ENCODE assay signal across 18 cellular contexts in the genomic region with DNA sequence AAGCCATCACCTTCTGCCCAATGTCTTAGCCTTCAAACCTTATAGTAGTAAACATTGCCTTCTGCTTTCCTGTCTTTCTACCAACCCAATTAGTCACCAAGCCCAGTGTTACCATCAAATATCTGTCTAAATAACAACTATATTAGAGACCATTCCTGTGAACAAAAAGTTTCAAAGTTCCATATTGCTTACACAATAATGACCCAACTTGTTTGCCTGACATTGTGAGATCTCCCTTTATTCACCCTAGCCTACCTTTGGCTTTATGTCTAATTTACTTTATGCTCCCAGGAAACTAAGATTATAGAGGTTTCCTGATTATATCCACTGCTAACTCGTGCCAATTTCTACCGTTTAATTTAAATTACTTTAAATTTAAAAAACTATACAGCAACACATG. TPM values are rescaled to one million over a fixed set of nuclear protein-coding genes. Genes with fewer than 3 reads are reported as not detected.
DNase-seq lines count a peak whose midpoint lies in the region; ATAC-seq and TF ChIP-seq lines count a peak whose summit lies in the region.
"Had no signal": no experiment of that assay in that cellular context is flagged by ENCODE, and none has a peak within 500 bp of the region (broad histone marks: within the 10 kb centered on the region; RNA-seq: fewer than 3 reads in every experiment).

No MANE protein-coding gene starts in this region.

- peak; percentile 13 for DNase-seq in renal cortical epithelial cell (ENCODE audit: low read depth)
- no peak for DNase-seq in effector memory CD8-positive, alpha-beta T cell
- DNase-seq: C1 segment of cervical spinal cord; Calu3; CD4-positive, alpha-beta memory T cell; DMS53; DMS79 treated with DMSO at 0.1 percent for 48 hours; GF-D8; GM23248; HFFc6 had no signal

- H3K36me3 ChIP-seq in iPS-18a (ENCODE audit: control insufficient read depth, low read depth, low read length), result no peaks in the 10 kb centered on the region
- no peaks in the 10 kb centered on the region for H3K36me3 ChIP-seq in liver (ENCODE audit: control insufficient read depth in 4 of 4, insufficient read depth in 3 of 4, low read depth in 1 of 4, low read length in 3 of 4)
- H3K36me3 ChIP-seq: HAP-1 had no signal

- no peak for TF ChIP-seq RAD21 in liver (IDR thresholded peaks at IDR 0.05)

- H3K4me1 Mint-ChIP-seq in effector memory CD8-positive, alpha-beta T cell (ENCODE audit: low read depth in 2 of 2), result no peaks in the 10 kb centered on the region
- H3K4me1 Mint-ChIP-seq: CD4-positive, alpha-beta memory T cell had no signal

- H3K27me3 ChIP-seq in iPS-18a (ENCODE audit: control insufficient read depth, insufficient read depth, low read length) (no peaks in the 10 kb centered on the region), liver (ENCODE audit: control insufficient read depth in 4 of 4, insufficient read depth in 4 of 4, low read length in 3 of 4) (no peaks in the 10 kb centered on the region)

- H3K27ac Mint-ChIP-seq in effector memory CD8-positive, alpha-beta T cell, result no peak overlapping the region
- H3K27ac Mint-ChIP-seq: CD4-positive, alpha-beta memory T cell; HFFc6 had no signal

- peaks cover 7% of the 10 kb centered on the region for H3K4me1 ChIP-seq in iPS-18a (ENCODE audit: control insufficient read depth, low read depth, low read length)
- H3K4me1 ChIP-seq in liver (ENCODE audit: control insufficient read depth in 4 of 4, insufficient read depth in 4 of 4, low read length in 3 of 4), result peaks cover 0 to 5% (median 4%) of the 10 kb centered on the region in 4 donors
- H3K4me1 ChIP-seq: HAP-1 had no signal

- ATAC-seq in GM21723 (IDR thresholded peaks at IDR 0.05; ENCODE audit: unreplicated experiment), result no peak
- no peak for ATAC-seq in SK-N-SH treated with all-trans-retinoic acid at 6 μM for 48 hours
- no peak for ATAC-seq in effector memory CD8-positive, alpha-beta T cell (replicated peaks)

- no peaks in the 10 kb centered on the region for H3K9me3 Mint-ChIP-seq in effector memory CD8-positive, alpha-beta T cell

- peaks cover 41 to 51% of the 10 kb centered on the region in 2 donors for H3K27me3 Mint-ChIP-seq in effector memory CD8-positive, alpha-beta T cell

- 57% methylated on average over 2 of the region's 2 CpGs for WGBS in liver

- H3K9me3 ChIP-seq in iPS-18a (ENCODE audit: control insufficient read depth, low read depth, low read length), result no peaks in the 10 kb centered on the region
- no peaks in the 10 kb centered on the region for H3K9me3 ChIP-seq in liver (ENCODE audit: control insufficient read depth in 4 of 4, low read length in 3 of 4)
- H3K9me3 ChIP-seq: HAP-1 had no signal

- H3K9ac ChIP-seq in iPS-18a (ENCODE audit: low read length) (no peak overlapping the region), liver (ENCODE audit: low read depth in 1 of 2, low read length in 2 of 2) (no peak overlapping the region)
- H3K9ac ChIP-seq: GM23248 had no signal

- no peaks in the 10 kb centered on the region for H3K36me3 Mint-ChIP-seq in effector memory CD8-positive, alpha-beta T cell (ENCODE audit: insufficient read depth)
- H3K36me3 Mint-ChIP-seq: CD4-positive, alpha-beta memory T cell had no signal

- TF ChIP-seq CTCF in liver (IDR thresholded peaks at IDR 0.05; ENCODE audit: low read depth, low read length, missing input control), result no peak

- H3K27ac ChIP-seq in iPS-18a (ENCODE audit: low read length) (no peak overlapping the region), liver (ENCODE audit: low read depth in 1 of 2, low read length in 2 of 2) (no peak overlapping the region)
- H3K27ac ChIP-seq: GM23248 had no signal

- no peak overlapping the region for H3K4me3 Mint-ChIP-seq in effector memory CD8-positive, alpha-beta T cell
- H3K4me3 Mint-ChIP-seq: CD4-positive, alpha-beta memory T cell; HFFc6 had no signal

- peak overlapping the region; percentile 6 for H3K4me3 ChIP-seq in iPS-18a (ENCODE audit: low read length)
- no peak overlapping the region for H3K4me3 ChIP-seq in liver (ENCODE audit: low read depth in 1 of 3, low read length in 3 of 3)
- H3K4me3 ChIP-seq: GM23248, HAP-1 had no signal

TF ChIP-seq in liver, 16 proteins besides CTCF, POLR2A, EP300 and RAD21 (continues in another document):
- TF ChIP-seq EGR1 (IDR thresholded peaks at IDR 0.05; ENCODE audit: low read depth in 2 of 2) (no peak), JUND (IDR thresholded peaks at IDR 0.05) (no peak), SP1 (IDR thresholded peaks at IDR 0.05) (peak; percentile 30)
- TF ChIP-seq, protein P1, sequence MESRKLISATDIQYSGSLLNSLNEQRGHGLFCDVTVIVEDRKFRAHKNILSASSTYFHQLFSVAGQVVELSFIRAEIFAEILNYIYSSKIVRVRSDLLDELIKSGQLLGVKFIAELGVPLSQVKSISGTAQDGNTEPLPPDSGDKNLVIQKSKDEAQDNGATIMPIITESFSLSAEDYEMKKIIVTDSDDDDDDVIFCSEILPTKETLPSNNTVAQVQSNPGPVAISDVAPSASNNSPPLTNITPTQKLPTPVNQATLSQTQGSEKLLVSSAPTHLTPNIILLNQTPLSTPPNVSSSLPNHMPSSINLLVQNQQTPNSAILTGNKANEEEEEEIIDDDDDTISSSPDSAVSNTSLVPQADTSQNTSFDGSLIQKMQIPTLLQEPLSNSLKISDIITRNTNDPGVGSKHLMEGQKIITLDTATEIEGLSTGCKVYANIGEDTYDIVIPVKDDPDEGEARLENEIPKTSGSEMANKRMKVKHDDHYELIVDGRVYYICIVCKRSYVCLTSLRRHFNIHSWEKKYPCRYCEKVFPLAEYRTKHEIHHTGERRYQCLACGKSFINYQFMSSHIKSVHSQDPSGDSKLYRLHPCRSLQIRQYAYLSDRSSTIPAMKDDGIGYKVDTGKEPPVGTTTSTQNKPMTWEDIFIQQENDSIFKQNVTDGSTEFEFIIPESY (IDR thresholded peaks at IDR 0.05), result no peak

TF ChIP-seq in SK-N-SH treated with all-trans-retinoic acid at 6 μM for 48 hours, 23 proteins besides CTCF, POLR2A, EP300 and RAD21 (continues in another document):
- TF ChIP-seq CSDC2 (CRISPR knock-in tag; IDR thresholded peaks at IDR 0.05) (no peak), ZNF565 (CRISPR knock-in tag; conservative IDR thresholded peaks at IDR 0.05; ENCODE audit: low read depth) (no peak), POU6F1 (CRISPR knock-in tag; IDR thresholded peaks at IDR 0.05; ENCODE audit: borderline replicate concordance, low read depth) (no peak), OSR1 (CRISPR knock-in tag; IDR thresholded peaks at IDR 0.05) (no peak), TCF4 (CRISPR knock-in tag; IDR thresholded peaks at IDR 0.05; ENCODE audit: borderline replicate concordance) (no peak), GLIS3 (CRISPR knock-in tag; IDR thresholded peaks at IDR 0.05) (no peak), RARB (CRISPR knock-in tag; IDR thresholded peaks at IDR 0.05) (no peak), ZNF8 (CRISPR knock-in tag; IDR thresholded peaks at IDR 0.05) (no peak), ISL1 (CRISPR knock-in tag; IDR thresholded peaks at IDR 0.05) (no peak)
- TF ChIP-seq, protein P2, sequence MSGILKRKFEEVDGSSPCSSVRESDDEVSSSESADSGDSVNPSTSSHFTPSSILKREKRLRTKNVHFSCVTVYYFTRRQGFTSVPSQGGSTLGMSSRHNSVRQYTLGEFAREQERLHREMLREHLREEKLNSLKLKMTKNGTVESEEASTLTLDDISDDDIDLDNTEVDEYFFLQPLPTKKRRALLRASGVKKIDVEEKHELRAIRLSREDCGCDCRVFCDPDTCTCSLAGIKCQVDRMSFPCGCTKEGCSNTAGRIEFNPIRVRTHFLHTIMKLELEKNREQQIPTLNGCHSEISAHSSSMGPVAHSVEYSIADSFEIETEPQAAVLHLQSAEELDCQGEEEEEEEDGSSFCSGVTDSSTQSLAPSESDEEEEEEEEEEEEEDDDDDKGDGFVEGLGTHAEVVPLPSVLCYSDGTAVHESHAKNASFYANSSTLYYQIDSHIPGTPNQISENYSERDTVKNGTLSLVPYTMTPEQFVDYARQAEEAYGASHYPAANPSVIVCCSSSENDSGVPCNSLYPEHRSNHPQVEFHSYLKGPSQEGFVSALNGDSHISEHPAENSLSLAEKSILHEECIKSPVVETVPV (CRISPR knock-in tag; IDR thresholded peaks at IDR 0.05), result no peak
- TF ChIP-seq, protein P3, sequence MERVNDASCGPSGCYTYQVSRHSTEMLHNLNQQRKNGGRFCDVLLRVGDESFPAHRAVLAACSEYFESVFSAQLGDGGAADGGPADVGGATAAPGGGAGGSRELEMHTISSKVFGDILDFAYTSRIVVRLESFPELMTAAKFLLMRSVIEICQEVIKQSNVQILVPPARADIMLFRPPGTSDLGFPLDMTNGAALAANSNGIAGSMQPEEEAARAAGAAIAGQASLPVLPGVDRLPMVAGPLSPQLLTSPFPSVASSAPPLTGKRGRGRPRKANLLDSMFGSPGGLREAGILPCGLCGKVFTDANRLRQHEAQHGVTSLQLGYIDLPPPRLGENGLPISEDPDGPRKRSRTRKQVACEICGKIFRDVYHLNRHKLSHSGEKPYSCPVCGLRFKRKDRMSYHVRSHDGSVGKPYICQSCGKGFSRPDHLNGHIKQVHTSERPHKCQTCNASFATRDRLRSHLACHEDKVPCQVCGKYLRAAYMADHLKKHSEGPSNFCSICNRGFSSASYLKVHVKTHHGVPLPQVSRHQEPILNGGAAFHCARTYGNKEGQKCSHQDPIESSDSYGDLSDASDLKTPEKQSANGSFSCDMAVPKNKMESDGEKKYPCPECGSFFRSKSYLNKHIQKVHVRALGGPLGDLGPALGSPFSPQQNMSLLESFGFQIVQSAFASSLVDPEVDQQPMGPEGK (CRISPR knock-in tag; IDR thresholded peaks at IDR 0.05; ENCODE audit: borderline replicate concordance), result no peak

RNA-seq across cellular contexts. Expression of gene KCNAB1, which starts 26.0 kb away (rescaled TPM):
- 1 to 10 TPM in 1 of 2 donors, under 1 TPM in 1; 0.84 to 2.8 TPM for total RNA-seq in liver
- 1 to 10 TPM in 1 of 2 donors, under 1 TPM in 1; 0.76 to 1.2 TPM for polyA plus RNA-seq in liver
- under 0.01 TPM in 1 of 2 replicates, not detected in the other for total RNA-seq in renal cortical epithelial cell
- total RNA-seq: A673; CD4-positive, alpha-beta memory T cell; Daoy; GM23248; HFFc6 had no signal
- polyA plus RNA-seq: BJ had no signal
